In genomic region chr11:102046841-102047240, GRCh38 we compare ENCODE assay signal across 10 cellular contexts. TPM values are rescaled to one million over a fixed set of nuclear protein-coding genes. Genes with fewer than 3 reads are reported as not detected.
A peak's percentile ranks its signal among the peaks of the same experiment; 100 is the strongest.
DNase-seq lines count a peak whose midpoint lies in the region; ATAC-seq and TF ChIP-seq lines count a peak whose summit lies in the region.
"Had no signal": no experiment of that assay in that cellular context is flagged by ENCODE, and none has a peak within 500 bp of the region (broad histone marks: within the 10 kb centered on the region; RNA-seq: fewer than 3 reads in every experiment).

No MANE protein-coding gene starts in this region.

- peak overlapping the region; percentile 65 to 86 for H3K4me3 ChIP-seq in mesenchymal stem cell (ENCODE audit: insufficient read depth in 1 of 2, low read depth in 1 of 2, low read length in 2 of 2)
- peak overlapping the region; percentile 5 to 58 (median 54) for H3K4me3 ChIP-seq in upper lobe of left lung

- H3K9me3 ChIP-seq in mesenchymal stem cell (ENCODE audit: control insufficient read depth, low read length) (no peaks in the 10 kb centered on the region), upper lobe of left lung (no peaks in the 10 kb centered on the region)

- no peak for DNase-seq in activated naive CD4-positive, alpha-beta T cell treated with anti-CD3 and anti-CD28 coated beads, Interleukin-2, amount 50 U/mL, for 16 hours
- no peak for DNase-seq in central memory CD8-positive, alpha-beta T cell (ENCODE audit: low spot score in 2 of 2)
- peak; percentile 67 for DNase-seq in mesenchymal stem cell
- DNase-seq in upper lobe of left lung = no peak
- no peak for DNase-seq in GM20000 (ENCODE audit: low spot score)
- DNase-seq in ureter (ENCODE audit: low spot score) = no peak
- DNase-seq in NCI-H2029 (lab: John Stamatoyannopoulos, UW) = no peak

- H3K4me1 Mint-ChIP-seq in activated naive CD4-positive, alpha-beta T cell treated with anti-CD3 and anti-CD28 coated beads, Interleukin-2, amount 50 U/mL, for 24 hours = peaks cover 5% of the 10 kb centered on the region
- H3K4me1 Mint-ChIP-seq in central memory CD8-positive, alpha-beta T cell = peaks cover 5% of the 10 kb centered on the region

- no peak overlapping the region for H2BK5ac ChIP-seq in mesenchymal stem cell (ENCODE audit: low read depth, low read length, poor library complexity, severe bottlenecking)

- no peak for ATAC-seq in central memory CD8-positive, alpha-beta T cell (replicated peaks; ENCODE audit: extremely low read depth, poor library complexity, severe bottlenecking)
- peak in 1 of 2 donors; percentile 22 for ATAC-seq in upper lobe of left lung (ENCODE audit: low FRiP score in 2 of 2)

- H3K27me3 Mint-ChIP-seq in activated naive CD4-positive, alpha-beta T cell treated with anti-CD3 and anti-CD28 coated beads, Interleukin-2, amount 50 U/mL, for 24 hours = peaks cover 30% of the 10 kb centered on the region
- peaks cover 52% of the 10 kb centered on the region for H3K27me3 Mint-ChIP-seq in central memory CD8-positive, alpha-beta T cell

- no peak for TF ChIP-seq POLR2A in upper lobe of left lung (IDR thresholded peaks at IDR 0.05)

- H2AK5ac ChIP-seq in mesenchymal stem cell (ENCODE audit: low read length, severe bottlenecking) = no peak overlapping the region

- peak overlapping the region; percentile 96 for H3K9ac ChIP-seq in mesenchymal stem cell (ENCODE audit: low read length)

- H3K23ac ChIP-seq in mesenchymal stem cell (ENCODE audit: low read length in 2 of 2) = no peak overlapping the region

- peak overlapping the region; percentile 95 for H3K4me2 ChIP-seq in mesenchymal stem cell (ENCODE audit: low read length, poor library complexity, severe bottlenecking)

- H3K36me3 ChIP-seq in mesenchymal stem cell (ENCODE audit: control insufficient read depth in 1 of 2, insufficient read depth in 2 of 2, low read depth in 1 of 2, low read length in 2 of 2) = no peaks in the 10 kb centered on the region
- no peaks in the 10 kb centered on the region for H3K36me3 ChIP-seq in upper lobe of left lung

- H3K27ac Mint-ChIP-seq in activated naive CD4-positive, alpha-beta T cell treated with anti-CD3 and anti-CD28 coated beads, Interleukin-2, amount 50 U/mL, for 24 hours = no peak overlapping the region
- no peak overlapping the region for H3K27ac Mint-ChIP-seq in central memory CD8-positive, alpha-beta T cell (ENCODE audit: low read depth)
- H3K27ac Mint-ChIP-seq: activated T-helper 2 cell treated with anti-CD3 and anti-CD28 coated beads, Interferon-gamma antibody, Interleukin-2, Interleukin-4, amounts not matched to agents 10 μg/mL and 5 μg/mL and 100 μg/mL, durations not matched to agents 14 hours and 24 hours and 36 hours; CD4-positive, alpha-beta T cell had no signal

- H3K27me3 ChIP-seq in mesenchymal stem cell (ENCODE audit: control insufficient read depth in 1 of 2, insufficient read depth in 1 of 2, low read length in 2 of 2) (no peaks in the 10 kb centered on the region), upper lobe of left lung (no peaks in the 10 kb centered on the region)

- H3K14ac ChIP-seq in mesenchymal stem cell (ENCODE audit: low read length in 2 of 2) = no peak overlapping the region

- no peak overlapping the region for H4K91ac ChIP-seq in mesenchymal stem cell (ENCODE audit: low read length)

- H3K18ac ChIP-seq in mesenchymal stem cell (ENCODE audit: low read depth in 1 of 2, low read length in 2 of 2) = peak overlapping the region in 1 of 2 experiments; percentile 90

- H2BK15ac ChIP-seq in mesenchymal stem cell (ENCODE audit: low read depth, poor library complexity, severe bottlenecking) = no peak overlapping the region

- peak overlapping the region; percentile 91 for H4K8ac ChIP-seq in mesenchymal stem cell (ENCODE audit: low read length)

- 56% methylated on average over 1 of the region's 4 CpGs for WGBS in mesenchymal stem cell
- WGBS in upper lobe of left lung, 2 donors = 32 to 35% methylated on average over 4 of the region's 4 CpGs

- H3K4me1 ChIP-seq in mesenchymal stem cell (ENCODE audit: control insufficient read depth, insufficient read depth, low read depth, low read length) (peaks cover 1% of the 10 kb centered on the region), upper lobe of left lung (peaks cover 0 to 12% (median 6%) of the 10 kb centered on the region in 4 donors)

- H3K9me3 Mint-ChIP-seq in activated naive CD4-positive, alpha-beta T cell treated with anti-CD3 and anti-CD28 coated beads, Interleukin-2, amount 50 U/mL, for 24 hours = no peaks in the 10 kb centered on the region
- H3K9me3 Mint-ChIP-seq in central memory CD8-positive, alpha-beta T cell = no peaks in the 10 kb centered on the region
- H3K9me3 Mint-ChIP-seq: activated T-helper 2 cell treated with anti-CD3 and anti-CD28 coated beads, Interferon-gamma antibody, Interleukin-2, Interleukin-4, amounts not matched to agents 10 μg/mL and 5 μg/mL and 100 μg/mL, durations not matched to agents 14 hours and 24 hours and 36 hours had no signal

- H3K79me1 ChIP-seq in mesenchymal stem cell (replicated peaks; ENCODE audit: low read length, poor library complexity, severe bottlenecking) = peaks cover 2% of the 10 kb centered on the region

- H3K4ac ChIP-seq in mesenchymal stem cell (ENCODE audit: low read depth in 1 of 2, low read length in 2 of 2) = no peak overlapping the region

- peak overlapping the region; percentile 61 for H3K4me3 Mint-ChIP-seq in activated naive CD4-positive, alpha-beta T cell treated with anti-CD3 and anti-CD28 coated beads, Interleukin-2, amount 50 U/mL, for 24 hours
- H3K4me3 Mint-ChIP-seq in central memory CD8-positive, alpha-beta T cell = peak overlapping the region; percentile 66

- peak overlapping the region; percentile 66 for H2AFZ ChIP-seq in mesenchymal stem cell (ENCODE audit: low read depth, low read length)

- H3K36me3 Mint-ChIP-seq in activated naive CD4-positive, alpha-beta T cell treated with anti-CD3 and anti-CD28 coated beads, Interleukin-2, amount 50 U/mL, for 24 hours = no peaks in the 10 kb centered on the region
- peaks cover 4% of the 10 kb centered on the region for H3K36me3 Mint-ChIP-seq in central memory CD8-positive, alpha-beta T cell (ENCODE audit: insufficient read depth)

- H3K27ac ChIP-seq in mesenchymal stem cell (ENCODE audit: low read length, poor library complexity, severe bottlenecking) (no peak overlapping the region), upper lobe of left lung (peak overlapping the region in 1 of 4 donors; percentile 60)

- no peak for TF ChIP-seq EP300 in upper lobe of left lung (IDR thresholded peaks at IDR 0.05)

- no peak overlapping the region for H2BK12ac ChIP-seq in mesenchymal stem cell (ENCODE audit: low read length in 2 of 2)

- no peak for TF ChIP-seq CTCF in upper lobe of left lung (IDR thresholded peaks at IDR 0.05)
- no peak for TF ChIP-seq CTCF in GM20000 (IDR thresholded peaks at IDR 0.05; ENCODE audit: extremely low read depth, missing control alignments)

- H2BK120ac ChIP-seq in mesenchymal stem cell (ENCODE audit: low read depth, low read length) = no peak overlapping the region

RNA-seq across cellular contexts. Expression of gene CFAP300, which starts 0.4 kb away (rescaled TPM):
- 1.9 TPM for polyA plus RNA-seq in mesenchymal stem cell (2013, experiment 1 of 2)
- polyA plus RNA-seq in mesenchymal stem cell (2013, experiment 2 of 2) = 2.2 TPM
- total RNA-seq in upper lobe of left lung = 10 to 100 TPM in 1 of 6 donors, 1 to 10 TPM in 5; 1.2 to 15.9 (median 4.2) TPM
- total RNA-seq in ureter = 9.7 TPM
- total RNA-seq: activated T-helper 2 cell treated with anti-CD3 and anti-CD28 coated beads, Interferon-gamma antibody, Interleukin-2, Interleukin-4, amounts not matched to agents 10 μg/mL and 5 μg/mL and 100 μg/mL, durations not matched to agents 14 hours and 24 hours and 36 hours; CD4-positive, alpha-beta T cell had no signal
